In genomic region chr12:68038650-68039049, GRCh38 we compare ENCODE assay signal across 23 cellular contexts. TPM values are rescaled to one million over a fixed set of nuclear protein-coding genes. Genes with fewer than 3 reads are reported as not detected.
DNase-seq lines count a peak whose midpoint lies in the region; ATAC-seq, FAIRE-seq and TF ChIP-seq lines count a peak whose summit lies in the region.
"Had no signal": no experiment of that assay in that cellular context is flagged by ENCODE, and none has a peak within 500 bp of the region (broad histone marks: within the 10 kb centered on the region; RNA-seq: fewer than 3 reads in every experiment).

No MANE protein-coding gene starts in this region.

- H3K4me1 Mint-ChIP-seq in natural killer cell treated with Interleukin-12 subunit alpha and Interleukin-12 subunit beta and Interleukin-15 and Interleukin-18, amount 100 ng/mL, for 72 hours (ENCODE audit: low read depth in 2 of 2) = peaks cover 64 to 78% of the 10 kb centered on the region in 2 donors
- H3K4me1 Mint-ChIP-seq in natural killer cell = peaks cover 32 to 42% of the 10 kb centered on the region in 2 donors

- H3K9me1 ChIP-seq in K562 (ENCODE audit: control insufficient read depth, insufficient read depth, low read length) = no peaks in the 10 kb centered on the region

- 0% methylated on average over 3 of the region's 3 CpGs for WGBS in K562 (ENCODE audit: insufficient coverage, low coverage, missing lambda C conversion rate)

- intact Hi-C loops in natural killer cell (cut with micrococcal nuclease) (no loop called here), K562 (cut with micrococcal nuclease) (no loop called here)

- no peak for ATAC-seq in natural killer cell treated with Interleukin-12 subunit alpha and Interleukin-12 subunit beta and Interleukin-15 and Interleukin-18, amount 100 ng/mL, for 72 hours
- ATAC-seq in natural killer cell (no peak), K562 (peak; percentile 73), GM18873 (IDR thresholded peaks at IDR 0.05; ENCODE audit: low FRiP score, unreplicated experiment) (no peak)
- ATAC-seq: CD8-positive, alpha-beta T cell had no signal

- no peaks in the 10 kb centered on the region; a peak in 1 of 5 replicates for H3K27me3 ChIP-seq in K562 (ENCODE audit: control insufficient read depth in 2 of 2, insufficient read depth in 2 of 2, low read length in 2 of 2)
- no peaks in the 10 kb centered on the region for H3K27me3 ChIP-seq in BE2C
- H3K27me3 ChIP-seq: BLaER1 had no signal

- POLR2A ChIA-PET in K562 (lab: Yijun Ruan, JAX) = interaction anchor here (1.3 kb wide), 1 partner anchor 745 kb away, joined by 5 read pairs; no protein-coding TSS in a partner anchor

- CTCF ChIA-PET in K562 (lab: Yijun Ruan, JAX; ENCODE audit: low intra/inter-chr PET ratio) = interaction anchor here (0.7 kb wide), 1 partner anchor 85 kb away, joined by 3 read pairs; no protein-coding TSS in a partner anchor

- H3K4me1 ChIP-seq in K562 (replicated peaks in 1 of 2; ENCODE audit: control insufficient read depth in 2 of 2, insufficient read depth in 2 of 2, low read length in 2 of 2) = peaks cover 4 to 14% of the 10 kb centered on the region in 2 experiments; a peak in 4 of 5 replicates
- H3K4me1 ChIP-seq in BE2C = no peaks in the 10 kb centered on the region
- H3K4me1 ChIP-seq: Caco-2 had no signal

- TF ChIP-seq CTCF in natural killer cell (IDR thresholded peaks at IDR 0.05) (no peak), K562 (IDR thresholded peaks at IDR 0.05 in 2 of 3, conservative IDR thresholded peaks at IDR 0.05 in 1 of 3; ENCODE audit: insufficient read depth in 2 of 3, low read depth in 1 of 3, low read length in 3 of 3) (no peak), BE2C (IDR thresholded peaks at IDR 0.05; ENCODE audit: low read depth, low read length) (no peak)

- no peak overlapping the region for H3K4me3 Mint-ChIP-seq in natural killer cell treated with Interleukin-12 subunit alpha and Interleukin-12 subunit beta and Interleukin-15 and Interleukin-18, amount 100 ng/mL, for 72 hours
- H3K4me3 Mint-ChIP-seq in natural killer cell = no peak overlapping the region
- H3K4me3 Mint-ChIP-seq: CD4-positive, CD25-positive, alpha-beta regulatory T cell; CD8-positive, alpha-beta T cell had no signal

- H3K9ac ChIP-seq in K562 (ENCODE audit: insufficient read depth in 1 of 2, low read depth in 2 of 2, low read length in 2 of 2) = no peak overlapping the region; a peak in 1 of 4 replicates
- H3K9ac ChIP-seq: BLaER1, GM23248 had no signal

- H4K20me1 ChIP-seq in K562 (replicated peaks; ENCODE audit: control insufficient read depth, insufficient read depth, low read length) = no peaks in the 10 kb centered on the region
- H4K20me1 ChIP-seq: BLaER1 had no signal

- no peaks in the 10 kb centered on the region for H3K9me3 ChIP-seq in K562 (replicated peaks; ENCODE audit: control insufficient read depth, insufficient read depth, low read depth, low read length)
- no peaks in the 10 kb centered on the region for H3K9me3 ChIP-seq in BE2C
- H3K9me3 ChIP-seq: Caco-2 had no signal

- H3K27ac Mint-ChIP-seq in natural killer cell treated with Interleukin-12 subunit alpha and Interleukin-12 subunit beta and Interleukin-15 and Interleukin-18, amount 100 ng/mL, for 72 hours = peak overlapping the region; percentile 88 to 96
- H3K27ac Mint-ChIP-seq in natural killer cell = no peak overlapping the region
- H3K27ac Mint-ChIP-seq: CD4-positive, CD25-positive, alpha-beta regulatory T cell; CD8-positive, alpha-beta T cell had no signal

- no peak for TF ChIP-seq POLR2A in K562 (conservative IDR thresholded peaks at IDR 0.05)

- H3K4me3 ChIP-seq in K562 (no peak overlapping the region), BE2C (ENCODE audit: low read depth, low read length) (no peak overlapping the region)
- H3K4me3 ChIP-seq: BLaER1, GM23248 had no signal

- peak; percentile 82 for FAIRE-seq in K562 (lab: Jason Lieb, UNC)
- FAIRE-seq: G401.6, GM12892, GM19239, H1 had no signal

- in situ Hi-C loops in K562 (cut with MboI) = no loop called here

- H2AFZ ChIP-seq in K562 (ENCODE audit: low read depth, low read length) = peak overlapping the region; percentile 83
- H2AFZ ChIP-seq: GM23248 had no signal

- no peak overlapping the region for H3K27ac ChIP-seq in K562 (ENCODE audit: extremely low read depth, low read depth, low read length)
- H3K27ac ChIP-seq: BLaER1, C4-2B, GM23248 had no signal

- no TSS peak for BruUV-seq in K562 (replicated peaks; lab: Mats Ljungman, UMichigan)

- no peaks in the 10 kb centered on the region for H3K79me2 ChIP-seq in K562 (ENCODE audit: control insufficient read depth, insufficient read depth, low read length)

- H3K36me3 Mint-ChIP-seq in natural killer cell treated with Interleukin-12 subunit alpha and Interleukin-12 subunit beta and Interleukin-15 and Interleukin-18, amount 100 ng/mL, for 72 hours = peaks cover 24% of the 10 kb centered on the region
- no peaks in the 10 kb centered on the region for H3K36me3 Mint-ChIP-seq in natural killer cell
- H3K36me3 Mint-ChIP-seq: CD4-positive, CD25-positive, alpha-beta regulatory T cell; CD8-positive, alpha-beta T cell had no signal

- peak overlapping the region; percentile 50; the same call in 1 of the 2 replicates for H3K4me2 ChIP-seq in K562 (ENCODE audit: insufficient read depth, low read length)
- H3K4me2 ChIP-seq: BLaER1 had no signal

- H3K27me3 Mint-ChIP-seq in natural killer cell treated with Interleukin-12 subunit alpha and Interleukin-12 subunit beta and Interleukin-15 and Interleukin-18, amount 100 ng/mL, for 72 hours = no peaks in the 10 kb centered on the region
- peaks cover 10 to 25% of the 10 kb centered on the region in 2 donors for H3K27me3 Mint-ChIP-seq in natural killer cell (ENCODE audit: low read depth in 2 of 2)
- H3K27me3 Mint-ChIP-seq: CD4-positive, CD25-positive, alpha-beta regulatory T cell had no signal

- peak; percentile 18; the same call in 1 of the 2 replicates for TF ChIP-seq EP300 in K562 (IDR thresholded peaks at IDR 0.05; ENCODE audit: low read length)

- peaks cover 9% of the 10 kb centered on the region for H3K9me3 Mint-ChIP-seq in natural killer cell treated with Interleukin-12 subunit alpha and Interleukin-12 subunit beta and Interleukin-15 and Interleukin-18, amount 100 ng/mL, for 72 hours
- H3K9me3 Mint-ChIP-seq in natural killer cell = no peaks in the 10 kb centered on the region
- H3K9me3 Mint-ChIP-seq: CD4-positive, CD25-positive, alpha-beta regulatory T cell; CD8-positive, alpha-beta T cell had no signal

- TF ChIP-seq RAD21 in K562 (CRISPR knock-in tag; conservative IDR thresholded peaks at IDR 0.05 in 1 of 2, IDR thresholded peaks at IDR 0.05 in 1 of 2) = no peak

- H3K36me3 ChIP-seq in K562 (ENCODE audit: control insufficient read depth, insufficient read depth, low read length) (no peaks in the 10 kb centered on the region), BE2C (no peaks in the 10 kb centered on the region; the same call in 1 of the 2 replicates)
- H3K36me3 ChIP-seq: BLaER1 had no signal

- no peak for DNase-seq in natural killer cell treated with Interleukin-12 subunit alpha and Interleukin-12 subunit beta and Interleukin-15 and Interleukin-18, amount 100 ng/mL, for 72 hours (ENCODE audit: low spot score)
- DNase-seq in natural killer cell (no peak), NCI-H526 treated with DMSO at 0.1 percent for 48 hours (lab: John Stamatoyannopoulos, UW) (peak; percentile 8), K562 (ENCODE audit: extremely low read depth in 1 of 4, low spot score in 3 of 4) (peak; percentile 59 to 69 (median 66)), epidermal melanocyte (ENCODE audit: insufficient read length, low spot score) (no peak), BE2C (no peak)
- DNase-seq: Caco-2; CD4-positive, CD25-positive, alpha-beta regulatory T cell; CD8-positive, alpha-beta T cell; DMS153; DND-41; GM23248; H7; HCEC 1CT had no signal

TF ChIP-seq in K562, 482 proteins besides CTCF, POLR2A, EP300 and RAD21 (continues in another document):
- TF ChIP-seq DPF2 (IDR thresholded peaks at IDR 0.05) = peak; percentile 75
- peak; percentile 47; the same call in 1 of the 2 replicates for TF ChIP-seq NCOR1 (IDR thresholded peaks at IDR 0.05)
- TF ChIP-seq ZNF146 (CRISPR knock-in tag; IDR thresholded peaks at IDR 0.05; ENCODE audit: unreplicated experiment) = no peak
- peak; percentile 76 for TF ChIP-seq TAL1 (IDR thresholded peaks at IDR 0.05)
- peak; percentile 45; the same call in 1 of the 2 replicates for TF ChIP-seq SMARCA4 (IDR thresholded peaks at IDR 0.05)
- peak; percentile 63 for TF ChIP-seq CBFA2T3 (IDR thresholded peaks at IDR 0.05)
- peak; percentile 24; the same call in 1 of the 2 replicates for TF ChIP-seq NFE2 (IDR thresholded peaks at IDR 0.05; ENCODE audit: low read depth)
- TF ChIP-seq TCF3 (CRISPR knock-in tag; IDR thresholded peaks at IDR 0.05) = peak; percentile 67
- peak; percentile 37; the same call in 1 of the 2 replicates for TF ChIP-seq MTA2 (IDR thresholded peaks at IDR 0.05; ENCODE audit: low read depth)
- TF ChIP-seq BRF1 (IDR thresholded peaks at IDR 0.05; ENCODE audit: borderline replicate concordance, extremely low read depth, insufficient read length) = no peak
- TF ChIP-seq TEAD4 (IDR thresholded peaks at IDR 0.05; ENCODE audit: low read length) = peak; percentile 63
- no peak for TF ChIP-seq TEAD4 (CRISPR knock-in tag; IDR thresholded peaks at IDR 0.05; ENCODE audit: borderline replicate concordance)
- peak; percentile 87 for TF ChIP-seq ARID1B (IDR thresholded peaks at IDR 0.05)

RNA-seq across cellular contexts. Expression of gene IFNG-AS1, which starts 49.4 kb away (rescaled TPM):
- total RNA-seq in natural killer cell treated with Interleukin-12 subunit alpha and Interleukin-12 subunit beta and Interleukin-15 and Interleukin-18, amount 100 ng/mL, for 72 hours = 1 to 10 TPM; 1.8 to 2.7 TPM
- total RNA-seq in natural killer cell (1 to 10 TPM; 1.4 to 2.4 (median 1.6) TPM), K562 (2014; rRNA removed) (not detected in 2 replicates), K562 (2014; rRNA removed; fragmentation: Illumina TruSeq; extraction: Trizol) (not detected in 2 replicates), K562 (2015; rRNA removed; fragmentation: Illumina TruSeq; extraction: Trizol) (not detected in 2 replicates), K562 (2021) (not detected in 2 replicates)
- not detected in 2 replicates for total RNA-seq in K562 (2011; cell fraction: chromatin; rRNA removed; ENCODE audit: low replicate concordance)
- total RNA-seq in K562 (2011; cell fraction: nucleolus; rRNA removed) = not detected in 2 replicates
- not detected in 2 replicates for total RNA-seq in K562 (2011; cell fraction: nucleoplasm; rRNA removed)
- polyA plus RNA-seq in K562 (2011; rRNA removed) (not detected in 2 replicates), K562 (2014; fragmentation: Illumina TruSeq; extraction: Trizol) (not detected in 2 replicates), K562 (2014; fragmentation: Nextera tagmentation; extraction: Ambion mirVana) (not detected), K562 (2014; rRNA removed) (not detected in 2 replicates)
- not detected in 2 replicates for polyA plus RNA-seq in K562 (2011; cell fraction: cytosol; rRNA removed)
- not detected in 2 replicates for polyA plus RNA-seq in K562 (2011; cell fraction: nucleus; rRNA removed)
- not detected in 2 replicates for polyA plus RNA-seq in K562 (2012)
- not detected in 2 replicates for polyA minus RNA-seq in K562 (2011; rRNA and poly(A)+ RNA removed)
- polyA minus RNA-seq in K562 (2011; cell fraction: cytosol; rRNA and poly(A)+ RNA removed) = not detected in 2 replicates
- polyA minus RNA-seq in K562 (2011; cell fraction: nucleus; rRNA and poly(A)+ RNA removed) = not detected in 2 replicates
- polyA plus RNA-seq in BE2C (2012; ENCODE audit: insufficient read depth, insufficient read length, low read depth) = not detected
- total RNA-seq: A172, A673, Caco-2, GM23248, H1, H7 had no signal
- polyA plus RNA-seq: GM23248, H1 had no signal

Comparison
In these comparisons a context has a peak if more than half of its experiments do, and no peak if none do; other contexts are left out.
1. H3K27ac Mint-ChIP-seq: peak in natural killer cell treated with Interleukin-12 subunit alpha and Interleukin-12 subunit beta and Interleukin-15 and Interleukin-18, amount 100 ng/mL, for 72 hours (2 of 2); none in natural killer cell (0 of 2).
2. DNase-seq: peak in NCI-H526 treated with DMSO at 0.1 percent for 48 hours (single experiment) and K562 (4 of 4); none in natural killer cell treated with Interleukin-12 subunit alpha and Interleukin-12 subunit beta and Interleukin-15 and Interleukin-18, amount 100 ng/mL, for 72 hours (single experiment), natural killer cell (single experiment), epidermal melanocyte (single experiment) and BE2C (single experiment).